ENCODE assay signal across 1 cellular context in genomic region chr10:7329219-7329618, GRCh38.
TF ChIP-seq lines count a peak whose summit lies in the region.

No MANE protein-coding gene starts in this region.

TF ChIP-seq in H1, 55 proteins besides CTCF, POLR2A, EP300 and RAD21 (continued from another document):
- no peak for TF ChIP-seq CEBPB (IDR thresholded peaks at IDR 0.05; ENCODE audit: low read depth, low read length)
- no peak for TF ChIP-seq JUND (IDR thresholded peaks at IDR 0.05; ENCODE audit: low read length)
- no peak for TF ChIP-seq MAX (IDR thresholded peaks at IDR 0.05)
- no peak for TF ChIP-seq EZH2 (IDR thresholded peaks at IDR 0.05; ENCODE audit: low read depth, low read length, severe bottlenecking)
- no peak for TF ChIP-seq CHD2 (IDR thresholded peaks at IDR 0.05; ENCODE audit: low read length)
- no peak for TF ChIP-seq CHD1 (IDR thresholded peaks at IDR 0.05; ENCODE audit: low read depth, low read length)
- TF ChIP-seq ASH2L (IDR thresholded peaks at IDR 0.05; ENCODE audit: low read length), result no peak
- TF ChIP-seq ZNF274 (IDR thresholded peaks at IDR 0.05; ENCODE audit: borderline replicate concordance, extremely low read depth, low read length), result no peak
- no peak for TF ChIP-seq EGR1 (IDR thresholded peaks at IDR 0.05; ENCODE audit: borderline replicate concordance, low read depth, low read length)
- no peak for TF ChIP-seq SIN3A (conservative IDR thresholded peaks at IDR 0.05 in 1 of 2, IDR thresholded peaks at IDR 0.05 in 1 of 2; ENCODE audit: low read depth in 1 of 2, low read length in 2 of 2)
- no peak for TF ChIP-seq TEAD4 (IDR thresholded peaks at IDR 0.05; ENCODE audit: low read depth, low read length)
- TF ChIP-seq POU5F1 (IDR thresholded peaks at IDR 0.05; ENCODE audit: low read depth, low read length), result no peak
- TF ChIP-seq NRF1 (IDR thresholded peaks at IDR 0.05; ENCODE audit: low read depth, low read length), result no peak
- no peak for TF ChIP-seq CBX8 (IDR thresholded peaks at IDR 0.05; ENCODE audit: borderline replicate concordance, low read depth, low read length)
- no peak for TF ChIP-seq TAF1 (IDR thresholded peaks at IDR 0.05; ENCODE audit: low read depth, low read length)
TF ChIP-seq in H1: peak in this region for 0.
